1 cellular context compared by ENCODE assay signal in genomic region chrX:131951166-131951565, GRCh38.
TF ChIP-seq lines count a peak whose summit lies in the region.

No MANE protein-coding gene starts in this region.

TF ChIP-seq in K562, 482 proteins besides CTCF, POLR2A, EP300 and RAD21 (continued from another document):
- TF ChIP-seq, protein P1, sequence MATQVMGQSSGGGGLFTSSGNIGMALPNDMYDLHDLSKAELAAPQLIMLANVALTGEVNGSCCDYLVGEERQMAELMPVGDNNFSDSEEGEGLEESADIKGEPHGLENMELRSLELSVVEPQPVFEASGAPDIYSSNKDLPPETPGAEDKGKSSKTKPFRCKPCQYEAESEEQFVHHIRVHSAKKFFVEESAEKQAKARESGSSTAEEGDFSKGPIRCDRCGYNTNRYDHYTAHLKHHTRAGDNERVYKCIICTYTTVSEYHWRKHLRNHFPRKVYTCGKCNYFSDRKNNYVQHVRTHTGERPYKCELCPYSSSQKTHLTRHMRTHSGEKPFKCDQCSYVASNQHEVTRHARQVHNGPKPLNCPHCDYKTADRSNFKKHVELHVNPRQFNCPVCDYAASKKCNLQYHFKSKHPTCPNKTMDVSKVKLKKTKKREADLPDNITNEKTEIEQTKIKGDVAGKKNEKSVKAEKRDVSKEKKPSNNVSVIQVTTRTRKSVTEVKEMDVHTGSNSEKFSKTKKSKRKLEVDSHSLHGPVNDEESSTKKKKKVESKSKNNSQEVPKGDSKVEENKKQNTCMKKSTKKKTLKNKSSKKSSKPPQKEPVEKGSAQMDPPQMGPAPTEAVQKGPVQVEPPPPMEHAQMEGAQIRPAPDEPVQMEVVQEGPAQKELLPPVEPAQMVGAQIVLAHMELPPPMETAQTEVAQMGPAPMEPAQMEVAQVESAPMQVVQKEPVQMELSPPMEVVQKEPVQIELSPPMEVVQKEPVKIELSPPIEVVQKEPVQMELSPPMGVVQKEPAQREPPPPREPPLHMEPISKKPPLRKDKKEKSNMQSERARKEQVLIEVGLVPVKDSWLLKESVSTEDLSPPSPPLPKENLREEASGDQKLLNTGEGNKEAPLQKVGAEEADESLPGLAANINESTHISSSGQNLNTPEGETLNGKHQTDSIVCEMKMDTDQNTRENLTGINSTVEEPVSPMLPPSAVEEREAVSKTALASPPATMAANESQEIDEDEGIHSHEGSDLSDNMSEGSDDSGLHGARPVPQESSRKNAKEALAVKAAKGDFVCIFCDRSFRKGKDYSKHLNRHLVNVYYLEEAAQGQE (CRISPR knock-in tag; IDR thresholded peaks at IDR 0.05; ENCODE audit: low read depth) = no peak
- TF ChIP-seq, protein P2, sequence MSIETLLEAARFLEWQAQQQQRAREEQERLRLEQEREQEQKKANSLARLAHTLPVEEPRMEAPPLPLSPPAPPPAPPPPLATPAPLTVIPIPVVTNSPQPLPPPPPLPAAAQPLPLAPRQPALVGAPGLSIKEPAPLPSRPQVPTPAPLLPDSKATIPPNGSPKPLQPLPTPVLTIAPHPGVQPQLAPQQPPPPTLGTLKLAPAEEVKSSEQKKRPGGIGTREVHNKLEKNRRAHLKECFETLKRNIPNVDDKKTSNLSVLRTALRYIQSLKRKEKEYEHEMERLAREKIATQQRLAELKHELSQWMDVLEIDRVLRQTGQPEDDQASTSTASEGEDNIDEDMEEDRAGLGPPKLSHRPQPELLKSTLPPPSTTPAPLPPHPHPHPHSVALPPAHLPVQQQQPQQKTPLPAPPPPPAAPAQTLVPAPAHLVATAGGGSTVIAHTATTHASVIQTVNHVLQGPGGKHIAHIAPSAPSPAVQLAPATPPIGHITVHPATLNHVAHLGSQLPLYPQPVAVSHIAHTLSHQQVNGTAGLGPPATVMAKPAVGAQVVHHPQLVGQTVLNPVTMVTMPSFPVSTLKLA (conservative IDR thresholded peaks at IDR 0.05) = no peak
- TF ChIP-seq TCF3 (CRISPR knock-in tag; IDR thresholded peaks at IDR 0.05) (no peak), CBFA2T3 (IDR thresholded peaks at IDR 0.05) (peak; percentile 51), TEAD2 (tag; IDR thresholded peaks at IDR 0.05) (no peak), FOXJ2 (tag; IDR thresholded peaks at IDR 0.05) (no peak), KAT8 (IDR thresholded peaks at IDR 0.05; ENCODE audit: low read depth) (no peak), DNMT1 (IDR thresholded peaks at IDR 0.05) (no peak), TEAD4 (IDR thresholded peaks at IDR 0.05; ENCODE audit: low read length) (peak; percentile 19; the same call in 1 of the 2 replicates), TEAD4 (CRISPR knock-in tag; IDR thresholded peaks at IDR 0.05; ENCODE audit: borderline replicate concordance) (no peak), E2F8 (IDR thresholded peaks at IDR 0.05; ENCODE audit: low read depth, partially characterized antibody) (no peak), NCOA2 (IDR thresholded peaks at IDR 0.05; ENCODE audit: partially characterized antibody in 2 of 2) (no peak), ZNF133 (CRISPR knock-in tag; IDR thresholded peaks at IDR 0.05) (no peak), ZNF347 (CRISPR knock-in tag; IDR thresholded peaks at IDR 0.05; ENCODE audit: low read depth) (no peak), CEBPB (tag; IDR thresholded peaks at IDR 0.05) (no peak), EWSR1 (IDR thresholded peaks at IDR 0.05; ENCODE audit: borderline replicate concordance, low read depth, partially characterized antibody) (no peak), TARDBP (IDR thresholded peaks at IDR 0.05) (no peak), CBFA2T2 (conservative IDR thresholded peaks at IDR 0.05) (peak; percentile 27; the same call in 1 of the 2 replicates), L3MBTL2 (IDR thresholded peaks at IDR 0.05) (no peak)
- TF ChIP-seq, protein P3, sequence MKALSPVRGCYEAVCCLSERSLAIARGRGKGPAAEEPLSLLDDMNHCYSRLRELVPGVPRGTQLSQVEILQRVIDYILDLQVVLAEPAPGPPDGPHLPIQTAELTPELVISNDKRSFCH (CRISPR knock-in tag; IDR thresholded peaks at IDR 0.05) = no peak
- TF ChIP-seq, protein P3 (tag; IDR thresholded peaks at IDR 0.05) = no peak
